In genomic region chr1:212475151-212475550, GRCh38 we compare ENCODE assay signal across 35 cellular contexts.
"Had no signal": no experiment of that assay in that cellular context is flagged by ENCODE, and none has a peak within 500 bp of the region (broad histone marks: within the 10 kb centered on the region; RNA-seq: fewer than 3 reads in every experiment).

No MANE protein-coding gene starts in this region.

- DNase-seq: activated B cell treated with CpG ODN at 0.5 μM for 24 hours; activated CD4-positive, alpha-beta memory T cell treated with anti-CD3 and anti-CD28 coated beads, Interleukin-2, amount 10 ng/mL, durations not matched to agents 7 days and 5 days; activated CD4-positive, alpha-beta T cell treated with anti-CD3 and anti-CD28 coated beads for 48 hours; activated CD4-positive, CD25-positive, alpha-beta regulatory T cell treated with anti-CD3 and anti-CD28 coated beads, Interleukin-2, amount 50 U/mL, for 72 hours; activated CD8-positive, alpha-beta memory T cell treated with anti-CD3 and anti-CD28 coated beads for 24 hours; activated CD8-positive, alpha-beta memory T cell treated with anti-CD3 and anti-CD28 coated beads, Interleukin-2, amount 10 ng/mL, durations not matched to agents 7 days and 5 days; activated CD8-positive, alpha-beta memory T cell treated with anti-CD3 and anti-CD28 coated beads, Interleukin-2, amount 50 U/mL, for 48 hours; activated effector memory CD4-positive, alpha-beta T cell treated with Interleukin-2 at 50 U/mL for 16 hours; activated naive CD4-positive, alpha-beta T cell; activated naive CD4-positive, alpha-beta T cell treated with anti-CD3 and anti-CD28 coated beads, Interleukin-2, amount 50 U/mL, for 16 hours; activated naive CD8-positive, alpha-beta T cell treated with anti-CD3 and anti-CD28 coated beads for 36 hours; activated T-cell treated with anti-CD3 and anti-CD28 coated beads, Interleukin-2, amount 50 U/mL, for 48 hours; amniotic stem cell; Karpas-422; NCI-H1105; NCI-H1417 treated with DMSO at 0.1 percent for 48 hours; NCI-H1694; NCI-H1930; NCI-H345; NCI-H524 treated with DMSO at 0.1 percent for 48 hours; NK-92 treated with Interleukin-12 subunit alpha and Interleukin-12 subunit beta, amount 100 ng/mL, for 24 hours; PC-3; RPMI8226; SIG-M5; SW 1271; T-helper 1 cell; T-helper 2 cell; T-helper 9 cell had no signal

- H3K9me3 ChIP-seq: ascending aorta, Peyer's patch had no signal

- ATAC-seq: activated CD8-positive, alpha-beta memory T cell treated with anti-CD3 and anti-CD28 coated beads, Interleukin-2, amount 10 ng/mL, durations not matched to agents 7 days and 5 days; K562; PC-3; SK-N-SH treated with all-trans-retinoic acid at 6 μM for 48 hours had no signal

- H3K9me3 Mint-ChIP-seq: activated B cell treated with CpG ODN at 0.5 μM for 24 hours; activated CD4-positive, alpha-beta memory T cell treated with anti-CD3 and anti-CD28 coated beads, Interleukin-2, amount 10 ng/mL, durations not matched to agents 7 days and 5 days; activated naive CD8-positive, alpha-beta T cell treated with anti-CD3 and anti-CD28 coated beads for 36 hours; central memory CD8-positive, alpha-beta T cell had no signal

- H3K4me3 Mint-ChIP-seq: activated B cell treated with CpG ODN at 0.5 μM for 24 hours; activated CD4-positive, alpha-beta memory T cell treated with anti-CD3 and anti-CD28 coated beads, Interleukin-2, amount 10 ng/mL, durations not matched to agents 7 days and 5 days; activated CD8-positive, alpha-beta memory T cell treated with anti-CD3 and anti-CD28 coated beads, Interleukin-2, amount 10 ng/mL, durations not matched to agents 7 days and 5 days; activated naive CD8-positive, alpha-beta T cell treated with anti-CD3 and anti-CD28 coated beads for 36 hours; central memory CD8-positive, alpha-beta T cell had no signal

- H3K4me1 ChIP-seq: Peyer's patch had no signal

- H3K27ac Mint-ChIP-seq: activated B cell treated with CpG ODN at 0.5 μM for 24 hours; activated CD4-positive, alpha-beta memory T cell treated with anti-CD3 and anti-CD28 coated beads, Interleukin-2, amount 10 ng/mL, durations not matched to agents 7 days and 5 days; activated CD8-positive, alpha-beta memory T cell treated with anti-CD3 and anti-CD28 coated beads, Interleukin-2, amount 10 ng/mL, durations not matched to agents 7 days and 5 days; activated naive CD8-positive, alpha-beta T cell treated with anti-CD3 and anti-CD28 coated beads for 36 hours had no signal

- H3K27ac ChIP-seq: ascending aorta, cardiac muscle cell, Peyer's patch, VCaP had no signal

- H3K36me3 Mint-ChIP-seq: activated CD8-positive, alpha-beta memory T cell treated with anti-CD3 and anti-CD28 coated beads, Interleukin-2, amount 10 ng/mL, durations not matched to agents 7 days and 5 days; activated naive CD8-positive, alpha-beta T cell treated with anti-CD3 and anti-CD28 coated beads for 36 hours had no signal

- H3K27me3 ChIP-seq: ascending aorta, cardiac muscle cell, Peyer's patch had no signal

- H3K27me3 Mint-ChIP-seq: central memory CD8-positive, alpha-beta T cell had no signal
